Comparison of ENCODE assay signal across 8 cellular contexts in genomic region chr15:50906954-50907865, GRCh38.
DNase-seq lines count a peak whose midpoint lies in the region; ATAC-seq lines count a peak whose summit lies in the region.

No MANE protein-coding gene starts in this region.

- ATAC-seq in GM18867 (IDR thresholded peaks at IDR 0.05; ENCODE audit: unreplicated experiment), result peak; percentile 56
- peak; percentile 65 for ATAC-seq in HG02938 (IDR thresholded peaks at IDR 0.05; ENCODE audit: unreplicated experiment)

- DNase-seq in RKO (ENCODE audit: low spot score) (peak; percentile 16), COR-L47 (lab: John Stamatoyannopoulos, UW) (no peak), 8988T (no peak)
- peak; percentile 74 for DNase-seq in activated naive CD4-positive, alpha-beta T cell treated with anti-CD3 and anti-CD28 coated beads, Interleukin-2, amount 50 U/mL, for 16 hours
- peak; percentile 73 to 80 for DNase-seq in stimulated activated CD4-positive, alpha-beta T cell treated with anti-CD3 and anti-CD28 coated beads, Interleukin-15, amount 100 ng/mL, for 48 hours (ENCODE audit: low read depth in 2 of 2)

- H3K27me3 ChIP-seq in iPS-15b (ENCODE audit: control insufficient read depth, insufficient read depth, low read length), result no peaks in the 10 kb centered on the region

- no peaks in the 10 kb centered on the region for H3K9me3 ChIP-seq in iPS-15b (ENCODE audit: control insufficient read depth, insufficient read depth, low read length)

- H3K4me1 ChIP-seq in iPS-15b (ENCODE audit: control insufficient read depth, insufficient read depth, low read length), result peaks cover 2% of the 10 kb centered on the region

- H3K9ac ChIP-seq in iPS-15b (ENCODE audit: low read depth, low read length), result peak overlapping the region; percentile 62

- H3K4me3 ChIP-seq in iPS-15b (ENCODE audit: low read depth, low read length), result peak overlapping the region; percentile 87

- H3K36me3 ChIP-seq in iPS-15b (ENCODE audit: control insufficient read depth, insufficient read depth, low read length), result peaks cover 4% of the 10 kb centered on the region

Comparison
In these comparisons a context has a peak if more than half of its experiments do, and no peak if none do; other contexts are left out.
1. DNase-seq: peak in RKO (single experiment), activated naive CD4-positive, alpha-beta T cell treated with anti-CD3 and anti-CD28 coated beads, Interleukin-2, amount 50 U/mL, for 16 hours (single experiment) and stimulated activated CD4-positive, alpha-beta T cell treated with anti-CD3 and anti-CD28 coated beads, Interleukin-15, amount 100 ng/mL, for 48 hours (2 of 2); none in COR-L47 (single experiment) and 8988T (single experiment).